ENCODE assay signal across 22 cellular contexts in the genomic region with DNA sequence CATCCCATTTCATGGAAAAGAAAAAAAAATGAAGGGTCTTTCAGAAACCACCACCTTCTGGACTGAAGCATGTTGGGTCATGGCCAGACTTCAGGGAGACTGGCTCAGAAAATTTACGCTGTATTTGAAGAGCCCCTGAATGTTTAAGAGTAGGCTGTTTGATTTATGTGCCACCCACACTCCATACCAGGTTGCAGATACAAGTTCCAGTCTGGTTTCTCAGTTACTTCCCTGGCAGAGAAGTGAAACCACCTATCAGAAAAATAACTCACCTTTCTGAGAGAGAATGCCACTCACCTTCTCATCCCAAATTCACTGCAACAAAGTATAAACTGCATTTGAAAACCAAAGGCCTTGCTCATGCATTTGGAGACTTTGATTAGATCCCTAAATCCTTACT. TPM values are rescaled to one million over a fixed set of nuclear protein-coding genes. Genes with fewer than 3 reads are reported as not detected.
DNase-seq lines count a peak whose midpoint lies in the region; ATAC-seq and TF ChIP-seq lines count a peak whose summit lies in the region.
"Had no signal": no experiment of that assay in that cellular context is flagged by ENCODE, and none has a peak within 500 bp of the region (broad histone marks: within the 10 kb centered on the region; RNA-seq: fewer than 3 reads in every experiment).

No MANE protein-coding gene starts in this region.

- no peak overlapping the region for H3K27ac Mint-ChIP-seq in activated CD4-positive, alpha-beta T cell treated with anti-CD3 and anti-CD28 coated beads for 36 hours
- no peak overlapping the region for H3K27ac Mint-ChIP-seq in activated CD4-positive, alpha-beta T cell treated with anti-CD3 and anti-CD28 coated beads, Interleukin-2, amount 10 ng/mL, durations not matched to agents 24 days and 14 days
- H3K27ac Mint-ChIP-seq in nephron (peak overlapping the region in 2 of 3 experiments; percentile 57 to 89), immature natural killer cell (no peak overlapping the region)
- H3K27ac Mint-ChIP-seq: CD8-positive, alpha-beta T cell; H9; IgD-negative memory B cell had no signal

- POLR2A ChIA-PET in activated CD4-positive, alpha-beta T cell treated with anti-CD3 and anti-CD28 coated beads for 36 hours (lab: Charles Lee), result no interaction called here

- H3K27me3 ChIP-seq in colonic mucosa (no peaks in the 10 kb centered on the region), uterus (no peaks in the 10 kb centered on the region)
- H3K27me3 ChIP-seq: BLaER1, Peyer's patch had no signal

- no peak for TF ChIP-seq CTCF in colonic mucosa (IDR thresholded peaks at IDR 0.05)
- TF ChIP-seq CTCF in nephron (IDR thresholded peaks at IDR 0.05; ENCODE audit: unreplicated experiment in 3 of 3), result no peak
- no peak for TF ChIP-seq CTCF in uterus (IDR thresholded peaks at IDR 0.05)

- DNase-seq in activated CD4-positive, alpha-beta T cell treated with anti-CD3 and anti-CD28 coated beads for 36 hours, result no peak
- DNase-seq in activated CD4-positive, alpha-beta T cell treated with anti-CD3 and anti-CD28 coated beads, Interleukin-2, amount 10 ng/mL, durations not matched to agents 24 days and 14 days, result no peak
- DNase-seq in colonic mucosa (no peak), germinal center (ENCODE audit: low spot score) (no peak), immature natural killer cell (no peak), NK-92 (lab: John Stamatoyannopoulos, UW; ENCODE audit: unreplicated experiment) (no peak), uterus (no peak)
- DNase-seq: 8988T; CD8-positive, alpha-beta T cell; DMS 273 treated with DMSO at 0.1 percent for 48 hours; GDM1; H9; Kasumi-1; NCI-H1105; NCI-H1694; NCI-H524; Peyer's patch; SHP77; SK-N-SH had no signal

- CTCF ChIA-PET in activated CD4-positive, alpha-beta T cell treated with anti-CD3 and anti-CD28 coated beads for 36 hours (lab: Charles Lee), result no interaction called here

- H3K4me1 Mint-ChIP-seq in activated CD4-positive, alpha-beta T cell treated with anti-CD3 and anti-CD28 coated beads for 36 hours, result peaks cover 24% of the 10 kb centered on the region
- peaks cover 7% of the 10 kb centered on the region for H3K4me1 Mint-ChIP-seq in activated CD4-positive, alpha-beta T cell treated with anti-CD3 and anti-CD28 coated beads, Interleukin-2, amount 10 ng/mL, durations not matched to agents 24 days and 14 days
- H3K4me1 Mint-ChIP-seq in nephron (peaks cover 43% of the 10 kb centered on the region), immature natural killer cell (peaks cover 0 to 7% of the 10 kb centered on the region in 2 donors)

- intact Hi-C loops in activated CD4-positive, alpha-beta T cell treated with anti-CD3 and anti-CD28 coated beads for 36 hours (cut with DNase I, micrococcal nuclease), result no loop called here
- intact Hi-C loops in activated CD4-positive, alpha-beta T cell treated with anti-CD3 and anti-CD28 coated beads, Interleukin-2, amount 10 ng/mL, durations not matched to agents 24 days and 14 days (cut with micrococcal nuclease), result loop anchor here (5.0 kb wide), 1 partner anchor 62 kb away; no protein-coding TSS in a partner anchor
- intact Hi-C loops in colonic mucosa (cut with DNase I) (no loop called here), uterus (cut with DNase I; ENCODE audit: low total_unique reads) (no loop called here)

- H3K36me3 Mint-ChIP-seq in activated CD4-positive, alpha-beta T cell treated with anti-CD3 and anti-CD28 coated beads for 36 hours (ENCODE audit: low read depth), result no peaks in the 10 kb centered on the region
- H3K36me3 Mint-ChIP-seq in activated CD4-positive, alpha-beta T cell treated with anti-CD3 and anti-CD28 coated beads, Interleukin-2, amount 10 ng/mL, durations not matched to agents 24 days and 14 days (ENCODE audit: low read depth), result no peaks in the 10 kb centered on the region
- H3K36me3 Mint-ChIP-seq in nephron (ENCODE audit: low read depth) (no peaks in the 10 kb centered on the region), immature natural killer cell (no peaks in the 10 kb centered on the region)
- H3K36me3 Mint-ChIP-seq: CD8-positive, alpha-beta T cell; IgD-negative memory B cell had no signal

- H3K27me3 Mint-ChIP-seq in activated CD4-positive, alpha-beta T cell treated with anti-CD3 and anti-CD28 coated beads for 36 hours, result no peaks in the 10 kb centered on the region
- H3K27me3 Mint-ChIP-seq in activated CD4-positive, alpha-beta T cell treated with anti-CD3 and anti-CD28 coated beads, Interleukin-2, amount 10 ng/mL, durations not matched to agents 24 days and 14 days, result peaks cover 4% of the 10 kb centered on the region
- H3K27me3 Mint-ChIP-seq in nephron (ENCODE audit: low read depth) (no peaks in the 10 kb centered on the region), immature natural killer cell (ENCODE audit: low read depth in 3 of 3) (peaks cover 0 to 4% (median 1%) of the 10 kb centered on the region in 3 donors)

- ATAC-seq in activated CD4-positive, alpha-beta T cell treated with anti-CD3 and anti-CD28 coated beads for 36 hours, result peak; percentile 49
- ATAC-seq: CD8-positive, alpha-beta T cell had no signal

- H3K9me3 ChIP-seq in colonic mucosa (no peaks in the 10 kb centered on the region), uterus (no peaks in the 10 kb centered on the region)
- H3K9me3 ChIP-seq: BLaER1, Peyer's patch, SK-N-SH had no signal

- H3K9me3 Mint-ChIP-seq in activated CD4-positive, alpha-beta T cell treated with anti-CD3 and anti-CD28 coated beads for 36 hours (ENCODE audit: low read depth), result no peaks in the 10 kb centered on the region
- H3K9me3 Mint-ChIP-seq in activated CD4-positive, alpha-beta T cell treated with anti-CD3 and anti-CD28 coated beads, Interleukin-2, amount 10 ng/mL, durations not matched to agents 24 days and 14 days, result peaks cover 6% of the 10 kb centered on the region
- H3K9me3 Mint-ChIP-seq in nephron (no peaks in the 10 kb centered on the region), immature natural killer cell (no peaks in the 10 kb centered on the region)
- H3K9me3 Mint-ChIP-seq: CD8-positive, alpha-beta T cell; H9 had no signal

- no peak overlapping the region for H3K4me3 ChIP-seq in colonic mucosa
- no peak overlapping the region for H3K4me3 ChIP-seq in uterus
- H3K4me3 ChIP-seq: BLaER1, Peyer's patch had no signal

- no peak for TF ChIP-seq POLR2A in uterus (IDR thresholded peaks at IDR 0.05)

- H3K4me1 ChIP-seq in colonic mucosa (peaks cover 7% of the 10 kb centered on the region), uterus (peaks cover 0 to 5% of the 10 kb centered on the region in 2 donors)

- H3K27ac ChIP-seq in colonic mucosa (peak overlapping the region; percentile 42), uterus (no peak overlapping the region)
- H3K27ac ChIP-seq: BLaER1 had no signal

- no peak overlapping the region for H3K4me3 Mint-ChIP-seq in activated CD4-positive, alpha-beta T cell treated with anti-CD3 and anti-CD28 coated beads for 36 hours
- H3K4me3 Mint-ChIP-seq in activated CD4-positive, alpha-beta T cell treated with anti-CD3 and anti-CD28 coated beads, Interleukin-2, amount 10 ng/mL, durations not matched to agents 24 days and 14 days, result no peak overlapping the region
- H3K4me3 Mint-ChIP-seq in nephron (no peak overlapping the region), immature natural killer cell (no peak overlapping the region)
- H3K4me3 Mint-ChIP-seq: CD8-positive, alpha-beta T cell; H9; IgD-negative memory B cell had no signal

- H3K9ac ChIP-seq in colonic mucosa (ENCODE audit: low read depth in 2 of 2, low read length in 2 of 2), result peak overlapping the region in 1 of 2 donors; percentile 69
- H3K9ac ChIP-seq: BLaER1, SK-N-SH had no signal

- no peaks in the 10 kb centered on the region for H3K36me3 ChIP-seq in colonic mucosa
- H3K36me3 ChIP-seq in uterus, result no peaks in the 10 kb centered on the region
- H3K36me3 ChIP-seq: BLaER1, Peyer's patch had no signal

RNA-seq across cellular contexts. Expression of a gene that starts 13.1 kb away (rescaled TPM):
- total RNA-seq in activated CD4-positive, alpha-beta T cell treated with anti-CD3 and anti-CD28 coated beads for 36 hours, result 100 to 1,000 TPM in 1 of 2 experiments, 10 to 100 TPM in 1; 72.5 to 101 TPM
- 28.4 and 28.9 TPM in 2 replicates for total RNA-seq in activated CD4-positive, alpha-beta T cell treated with anti-CD3 and anti-CD28 coated beads, Interleukin-2, amount 10 ng/mL, durations not matched to agents 24 days and 14 days
- total RNA-seq in colonic mucosa, result 100 to 1,000 TPM; 127 to 131 TPM
- 100 to 1,000 TPM; 336 to 513 (median 447) TPM for polyA plus RNA-seq in immature natural killer cell
- total RNA-seq in uterus, result 100 to 1,000 TPM in 2 of 4 donors, 10 to 100 TPM in 2; 55.0 to 935 (median 92.6) TPM

Comparison
In these comparisons a context has a peak if more than half of its experiments do, and no peak if none do; other contexts are left out.
1. H3K27ac Mint-ChIP-seq: peak in nephron (2 of 3); none in activated CD4-positive, alpha-beta T cell treated with anti-CD3 and anti-CD28 coated beads for 36 hours (single experiment), activated CD4-positive, alpha-beta T cell treated with anti-CD3 and anti-CD28 coated beads, Interleukin-2, amount 10 ng/mL, durations not matched to agents 24 days and 14 days (single experiment) and immature natural killer cell (0 of 6).